14 cellular contexts compared by ENCODE assay signal in the genomic region with DNA sequence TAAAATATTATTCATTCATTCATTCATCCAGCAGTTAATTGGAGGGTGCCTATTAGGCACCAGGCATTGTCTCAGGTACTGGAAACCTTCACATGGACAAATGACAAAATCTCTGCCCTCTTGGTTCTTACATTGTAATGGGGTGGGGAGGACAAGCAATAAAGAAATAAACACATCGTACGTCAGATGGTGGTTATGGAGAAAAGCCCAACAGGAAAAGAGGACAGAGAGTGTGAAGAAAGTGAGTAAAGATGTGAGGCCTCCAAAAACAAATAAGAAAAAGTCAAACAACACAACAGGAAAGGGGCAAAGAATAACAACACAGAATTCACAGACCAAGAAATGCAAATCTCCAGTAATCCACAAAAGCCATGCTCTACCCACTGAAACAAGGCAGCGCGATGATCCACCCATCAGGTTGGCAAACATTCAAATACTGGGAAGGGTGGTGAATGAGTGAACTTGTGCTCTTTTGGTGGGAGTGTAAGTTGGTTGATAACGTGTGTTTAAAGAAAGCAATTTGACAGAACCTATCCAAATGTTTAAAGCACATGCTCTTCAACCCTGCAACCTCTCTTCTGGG. TPM values are rescaled to one million over a fixed set of nuclear protein-coding genes. Genes with fewer than 3 reads are reported as not detected.
DNase-seq lines count a peak whose midpoint lies in the region; ATAC-seq and TF ChIP-seq lines count a peak whose summit lies in the region.
"Had no signal": no experiment of that assay in that cellular context is flagged by ENCODE, and none has a peak within 500 bp of the region (broad histone marks: within the 10 kb centered on the region; RNA-seq: fewer than 3 reads in every experiment).

No MANE protein-coding gene starts in this region.

- no peaks in the 10 kb centered on the region for H3K27me3 Mint-ChIP-seq in activated CD4-positive, alpha-beta T cell treated with anti-CD3 and anti-CD28 coated beads, Interleukin-2, amount 10 ng/mL, durations not matched to agents 24 days and 14 days
- H3K27me3 Mint-ChIP-seq in activated naive CD8-positive, alpha-beta T cell treated with anti-CD3 and anti-CD28 coated beads, Interleukin-2, amount 10 ng/mL, durations not matched to agents 7 days and 5 days: no peaks in the 10 kb centered on the region

- no peak overlapping the region for H3K27ac ChIP-seq in osteoblast (ENCODE audit: low read depth, low read length)
- H3K27ac ChIP-seq in A673 (ENCODE audit: low read depth, low read length, poor library complexity, severe bottlenecking): no peak overlapping the region
- H3K27ac ChIP-seq: A549, esophagus squamous epithelium, tibial artery had no signal

- POLR2A ChIA-PET in activated naive CD8-positive, alpha-beta T cell treated with anti-CD3 and anti-CD28 coated beads, Interleukin-2, amount 10 ng/mL, durations not matched to agents 7 days and 5 days (lab: Charles Lee): interaction anchor here (3.7 kb wide), 1 partner anchor 16 kb away, joined by 89 read pairs; the partner anchor contains the start of gene DUSP2
- POLR2A ChIA-PET in A673 (lab: Charles Lee; ENCODE audit: low non-redundant PET): no interaction called here

- ATAC-seq in activated naive CD8-positive, alpha-beta T cell treated with anti-CD3 and anti-CD28 coated beads, Interleukin-2, amount 10 ng/mL, durations not matched to agents 7 days and 5 days (ENCODE audit: low read depth): no peak
- ATAC-seq: A549 had no signal

- H3K27me3 ChIP-seq in Loucy (ENCODE audit: insufficient read depth, low read length, poor library complexity, severe bottlenecking) (no peaks in the 10 kb centered on the region), osteoblast (ENCODE audit: insufficient read depth, low read length) (peaks cover 2% of the 10 kb centered on the region), A673 (replicated peaks; ENCODE audit: insufficient read depth, low read depth, low read length, poor library complexity) (no peaks in the 10 kb centered on the region), BE2C (no peaks in the 10 kb centered on the region)

- peaks cover 62% of the 10 kb centered on the region for H3K4me1 Mint-ChIP-seq in activated CD4-positive, alpha-beta T cell treated with anti-CD3 and anti-CD28 coated beads, Interleukin-2, amount 10 ng/mL, durations not matched to agents 24 days and 14 days
- peaks cover 59% of the 10 kb centered on the region for H3K4me1 Mint-ChIP-seq in activated naive CD8-positive, alpha-beta T cell treated with anti-CD3 and anti-CD28 coated beads, Interleukin-2, amount 10 ng/mL, durations not matched to agents 7 days and 5 days

- peak overlapping the region; percentile 85 for H3K9ac ChIP-seq in Loucy (ENCODE audit: low read depth, low read length, poor library complexity, severe bottlenecking)

- no peaks in the 10 kb centered on the region for H3K9me2 ChIP-seq in Loucy (replicated peaks; ENCODE audit: low read depth, low read length)

- H3K79me2 ChIP-seq in Loucy (ENCODE audit: insufficient read depth, low read length) (no peaks in the 10 kb centered on the region), osteoblast (ENCODE audit: insufficient read depth, low read length) (no peaks in the 10 kb centered on the region)

- TF ChIP-seq CTCF in Loucy (conservative IDR thresholded peaks at IDR 0.05; ENCODE audit: low read length): no peak
- TF ChIP-seq CTCF in osteoblast (IDR thresholded peaks at IDR 0.05; ENCODE audit: extremely low read depth, low read depth, low read length): no peak
- TF ChIP-seq CTCF in A673 (conservative IDR thresholded peaks at IDR 0.05; ENCODE audit: low read depth, low read length): no peak
- TF ChIP-seq CTCF in BE2C (IDR thresholded peaks at IDR 0.05; ENCODE audit: low read depth, low read length): no peak

- peak overlapping the region; percentile 99 for H3K27ac Mint-ChIP-seq in activated CD4-positive, alpha-beta T cell treated with anti-CD3 and anti-CD28 coated beads, Interleukin-2, amount 10 ng/mL, durations not matched to agents 24 days and 14 days
- H3K27ac Mint-ChIP-seq in activated naive CD8-positive, alpha-beta T cell treated with anti-CD3 and anti-CD28 coated beads, Interleukin-2, amount 10 ng/mL, durations not matched to agents 7 days and 5 days: peak overlapping the region; percentile 82

- peaks cover 3% of the 10 kb centered on the region for H3K9me3 Mint-ChIP-seq in activated CD4-positive, alpha-beta T cell treated with anti-CD3 and anti-CD28 coated beads, Interleukin-2, amount 10 ng/mL, durations not matched to agents 24 days and 14 days
- H3K9me3 Mint-ChIP-seq in activated naive CD8-positive, alpha-beta T cell treated with anti-CD3 and anti-CD28 coated beads, Interleukin-2, amount 10 ng/mL, durations not matched to agents 7 days and 5 days: peaks cover 3% of the 10 kb centered on the region

- intact Hi-C loops in activated CD4-positive, alpha-beta T cell treated with anti-CD3 and anti-CD28 coated beads, Interleukin-2, amount 10 ng/mL, durations not matched to agents 24 days and 14 days (cut with micrococcal nuclease): loop anchor here (5.0 kb wide), 1 partner anchor 325 kb away; no protein-coding TSS in a partner anchor
- intact Hi-C loops in A673 (cut with micrococcal nuclease; ENCODE audit: unreplicated experiment): no loop called here

- H2AFZ ChIP-seq in Loucy (ENCODE audit: low read length): no peak overlapping the region
- H2AFZ ChIP-seq in osteoblast (ENCODE audit: low read length): no peak overlapping the region

- H3K4me3 Mint-ChIP-seq in activated CD4-positive, alpha-beta T cell treated with anti-CD3 and anti-CD28 coated beads, Interleukin-2, amount 10 ng/mL, durations not matched to agents 24 days and 14 days: peak overlapping the region; percentile 51
- peak overlapping the region; percentile 25 for H3K4me3 Mint-ChIP-seq in activated naive CD8-positive, alpha-beta T cell treated with anti-CD3 and anti-CD28 coated beads, Interleukin-2, amount 10 ng/mL, durations not matched to agents 7 days and 5 days

- H3K4me1 ChIP-seq in Loucy (ENCODE audit: insufficient read depth, low read length, poor library complexity, severe bottlenecking) (peaks cover 41% of the 10 kb centered on the region), osteoblast (ENCODE audit: insufficient read depth, low read length) (no peaks in the 10 kb centered on the region), A673 (ENCODE audit: insufficient read depth, low read length, poor library complexity, severe bottlenecking) (peaks cover 18% of the 10 kb centered on the region), BE2C (no peaks in the 10 kb centered on the region)
- H3K4me1 ChIP-seq: A549, tibial artery had no signal

- BruUV-seq in A673 (replicated peaks; lab: Mats Ljungman, UMichigan): no TSS peak

- H3K36me3 ChIP-seq in Loucy (ENCODE audit: insufficient read depth, low read length): no peaks in the 10 kb centered on the region
- no peaks in the 10 kb centered on the region for H3K36me3 ChIP-seq in osteoblast (ENCODE audit: insufficient read depth, low read length)
- no peaks in the 10 kb centered on the region for H3K36me3 ChIP-seq in A673 (ENCODE audit: insufficient read depth, low read length, poor library complexity, severe bottlenecking)
- H3K36me3 ChIP-seq in BE2C: no peaks in the 10 kb centered on the region
- H3K36me3 ChIP-seq: esophagus squamous epithelium, tibial artery had no signal

- H3K4me3 ChIP-seq in Loucy (ENCODE audit: low read length, poor library complexity, severe bottlenecking) (no peak overlapping the region), osteoblast (ENCODE audit: insufficient read depth, low read length) (no peak overlapping the region), A673 (ENCODE audit: low read depth, low read length, poor library complexity, severe bottlenecking) (no peak overlapping the region), BE2C (ENCODE audit: low read depth, low read length) (no peak overlapping the region)
- H3K4me3 ChIP-seq: A549, esophagus squamous epithelium, skin epidermis, tibial artery had no signal

- H3K9me3 ChIP-seq in Loucy (ENCODE audit: insufficient read depth, low read depth, low read length): no peaks in the 10 kb centered on the region
- H3K9me3 ChIP-seq in osteoblast (ENCODE audit: low read depth, low read length): no peaks in the 10 kb centered on the region
- no peaks in the 10 kb centered on the region for H3K9me3 ChIP-seq in A673 (ENCODE audit: low read depth, low read length, poor library complexity, severe bottlenecking)
- no peaks in the 10 kb centered on the region for H3K9me3 ChIP-seq in BE2C
- H3K9me3 ChIP-seq: A549, esophagus squamous epithelium, tibial artery had no signal

- H4K20me1 ChIP-seq in Loucy (ENCODE audit: insufficient read depth, low read length, poor library complexity, severe bottlenecking) (no peaks in the 10 kb centered on the region), osteoblast (ENCODE audit: insufficient read depth, low read length) (no peaks in the 10 kb centered on the region)

- H3F3A ChIP-seq in Loucy (ENCODE audit: low read depth): peaks cover 14% of the 10 kb centered on the region

- H3K4me2 ChIP-seq in Loucy (ENCODE audit: low read depth, low read length, poor library complexity, severe bottlenecking): no peak overlapping the region
- no peak overlapping the region for H3K4me2 ChIP-seq in osteoblast (ENCODE audit: insufficient read depth, low read length)
- H3K4me2 ChIP-seq: A549 had no signal

- CTCF ChIA-PET in A673 (lab: Charles Lee): no interaction called here

- H3K36me3 Mint-ChIP-seq in activated CD4-positive, alpha-beta T cell treated with anti-CD3 and anti-CD28 coated beads, Interleukin-2, amount 10 ng/mL, durations not matched to agents 24 days and 14 days (ENCODE audit: low read depth): peaks cover 8% of the 10 kb centered on the region
- H3K36me3 Mint-ChIP-seq in activated naive CD8-positive, alpha-beta T cell treated with anti-CD3 and anti-CD28 coated beads, Interleukin-2, amount 10 ng/mL, durations not matched to agents 7 days and 5 days: peaks cover 9% of the 10 kb centered on the region

- DNase-seq in activated CD4-positive, alpha-beta T cell treated with anti-CD3 and anti-CD28 coated beads, Interleukin-2, amount 10 ng/mL, durations not matched to agents 24 days and 14 days: no peak
- DNase-seq in activated CD4-positive, alpha-beta T cell treated with anti-CD3 and anti-CD28 coated beads for 4 hours: no peak
- no peak for DNase-seq in activated naive CD8-positive, alpha-beta T cell treated with anti-CD3 and anti-CD28 coated beads, Interleukin-2, amount 10 ng/mL, durations not matched to agents 7 days and 5 days
- DNase-seq in osteoblast (ENCODE audit: insufficient read length, low spot score, missing footprints) (peak; percentile 31), A673 (ENCODE audit: low spot score) (no peak), NCI-H2227 (lab: John Stamatoyannopoulos, UW; ENCODE audit: unreplicated experiment) (no peak), BE2C (no peak)
- DNase-seq: cortex of kidney, esophagus squamous epithelium, tibial artery had no signal

RNA-seq across cellular contexts. Expression of gene DUSP2, which starts 16.6 kb away (rescaled TPM):
- total RNA-seq in activated CD4-positive, alpha-beta T cell treated with anti-CD3 and anti-CD28 coated beads, Interleukin-2, amount 10 ng/mL, durations not matched to agents 24 days and 14 days: 436 and 445 TPM in 2 replicates
- 10 to 100 TPM; 47.7 to 50.2 TPM for total RNA-seq in activated naive CD8-positive, alpha-beta T cell treated with anti-CD3 and anti-CD28 coated beads, Interleukin-2, amount 10 ng/mL, durations not matched to agents 7 days and 5 days
- 2.7 and 3.3 TPM in 2 replicates for total RNA-seq in osteoblast
- total RNA-seq in A673 (2021): 0.50 and 1.4 TPM in 2 replicates
- polyA plus RNA-seq in BE2C (2012; ENCODE audit: insufficient read depth, insufficient read length, low read depth): not detected

RNA-seq across cellular contexts. Expression of gene ASTL, which starts 23.6 kb away (rescaled TPM):
- 2.4 and 3.4 TPM in 2 replicates for total RNA-seq in activated CD4-positive, alpha-beta T cell treated with anti-CD3 and anti-CD28 coated beads, Interleukin-2, amount 10 ng/mL, durations not matched to agents 24 days and 14 days
- 10 to 100 TPM; 12.2 to 14.7 TPM for total RNA-seq in activated naive CD8-positive, alpha-beta T cell treated with anti-CD3 and anti-CD28 coated beads, Interleukin-2, amount 10 ng/mL, durations not matched to agents 7 days and 5 days
- total RNA-seq in osteoblast: not detected in 2 replicates
- total RNA-seq in A673 (2021): not detected in 2 replicates
- polyA plus RNA-seq in BE2C (2012; ENCODE audit: insufficient read depth, insufficient read length, low read depth): not detected
- total RNA-seq: liver had no signal
- polyA plus RNA-seq: A549, liver had no signal

RNA-seq across cellular contexts. Expression of gene ADRA2B, which starts 45.5 kb away (rescaled TPM):
- 0.21 TPM in 2 replicates for total RNA-seq in activated CD4-positive, alpha-beta T cell treated with anti-CD3 and anti-CD28 coated beads, Interleukin-2, amount 10 ng/mL, durations not matched to agents 24 days and 14 days
- under 1 TPM; 0.17 to 0.26 TPM for total RNA-seq in activated naive CD8-positive, alpha-beta T cell treated with anti-CD3 and anti-CD28 coated beads, Interleukin-2, amount 10 ng/mL, durations not matched to agents 7 days and 5 days
- under 0.01 TPM in 1 of 2 replicates, not detected in the other for total RNA-seq in osteoblast
- total RNA-seq in A673 (2021): 0.11 TPM in 1 of 2 replicates, not detected in the other
- not detected for polyA plus RNA-seq in BE2C (2012; ENCODE audit: insufficient read depth, insufficient read length, low read depth)

RNA-seq across cellular contexts. Expression of gene STARD7, which starts 46.8 kb away (rescaled TPM):
- total RNA-seq in activated CD4-positive, alpha-beta T cell treated with anti-CD3 and anti-CD28 coated beads, Interleukin-2, amount 10 ng/mL, durations not matched to agents 24 days and 14 days: 212 and 217 TPM in 2 replicates
- 100 to 1,000 TPM; 105 to 114 TPM for total RNA-seq in activated naive CD8-positive, alpha-beta T cell treated with anti-CD3 and anti-CD28 coated beads, Interleukin-2, amount 10 ng/mL, durations not matched to agents 7 days and 5 days
- total RNA-seq in osteoblast: 139 and 163 TPM in 2 replicates
- total RNA-seq in A673 (2021): 189 and 201 TPM in 2 replicates
- polyA plus RNA-seq in BE2C (2012; ENCODE audit: insufficient read depth, insufficient read length, low read depth): 63.0 TPM

Comparison
In these comparisons a context has a peak if more than half of its experiments do, and no peak if none do; other contexts are left out.
1. RNA of gene DUSP2, which starts 16.6 kb away (total RNA-seq): 436 to 445 TPM in activated CD4-positive, alpha-beta T cell treated with anti-CD3 and anti-CD28 coated beads, Interleukin-2, amount 10 ng/mL, durations not matched to agents 24 days and 14 days and 47.7 to 50.2 TPM in activated naive CD8-positive, alpha-beta T cell treated with anti-CD3 and anti-CD28 coated beads, Interleukin-2, amount 10 ng/mL, durations not matched to agents 7 days and 5 days; 2.7 to 3.3 TPM in osteoblast and 0.50 to 1.4 TPM in A673; every median in the first group is over 10 times any median in the second.